ENCODE assay signal across 8 cellular contexts in genomic region chr11:108009497-108010360, GRCh38. TPM values are rescaled to one million over a fixed set of nuclear protein-coding genes. Genes with fewer than 3 reads are reported as not detected.
DNase-seq lines count a peak whose midpoint lies in the region; ATAC-seq and TF ChIP-seq lines count a peak whose summit lies in the region.

No MANE protein-coding gene starts in this region.

- peak overlapping the region; percentile 82 for H3K4me2 ChIP-seq in KMS-11

- no peaks in the 10 kb centered on the region for H3K27me3 Mint-ChIP-seq in CD14-positive monocyte (ENCODE audit: low read depth in 3 of 3)

- H3K4me1 Mint-ChIP-seq in CD14-positive monocyte, result peaks cover 13% of the 10 kb centered on the region

- peak overlapping the region; percentile 100 for H3K9ac ChIP-seq in KMS-11

- peaks cover 14% of the 10 kb centered on the region for H3K4me1 ChIP-seq in KMS-11 (ENCODE audit: low read depth, poor library complexity, severe bottlenecking)

- H3K9me3 Mint-ChIP-seq in CD14-positive monocyte, result no peaks in the 10 kb centered on the region

- ATAC-seq in GM19438 (IDR thresholded peaks at IDR 0.05; ENCODE audit: low read depth, unreplicated experiment), result peak; percentile 7

- intact Hi-C loops in CD14-positive monocyte (cut with micrococcal nuclease), result loop anchor here (10.0 kb wide), 1 partner anchor 85 kb away; the partner anchor contains the start of gene RAB39A (in 2 of the 2)

- peak overlapping the region; percentile 94 to 97 for H3K4me3 Mint-ChIP-seq in CD14-positive monocyte

- TF ChIP-seq CTCF in CD14-positive monocyte (IDR thresholded peaks at IDR 0.05) (no peak), KMS-11 (conservative IDR thresholded peaks at IDR 0.05; ENCODE audit: low read depth, low read length) (no peak)

- peaks cover 3% of the 10 kb centered on the region in 2 donors for H3K36me3 Mint-ChIP-seq in CD14-positive monocyte

- no peaks in the 10 kb centered on the region for H3K27me3 ChIP-seq in KMS-11 (ENCODE audit: insufficient read depth, low read depth)

- H3K27ac ChIP-seq in KMS-11, result peak overlapping the region; percentile 93
- peak overlapping the region; percentile 92 to 100 (median 99) for H3K27ac ChIP-seq in skin epidermis

- H4K20me1 ChIP-seq in KMS-11 (ENCODE audit: insufficient read depth), result no peaks in the 10 kb centered on the region

- H2AFZ ChIP-seq in KMS-11 (ENCODE audit: low read depth), result peak overlapping the region; percentile 72

- H3K36me3 ChIP-seq in KMS-11 (ENCODE audit: insufficient read depth), result no peaks in the 10 kb centered on the region

- H3K4me3 ChIP-seq in KMS-11 (IDR thresholded peaks at IDR 0.05; ENCODE audit: insufficient read depth, low read depth, low read length) (no peak overlapping the region), skin epidermis (peak overlapping the region; percentile 79 to 97 (median 90))

- no peak for DNase-seq in CD14-positive monocyte (ENCODE audit: low spot score)
- DNase-seq in astrocyte of the hippocampus (ENCODE audit: low read depth, low spot score), result peak; percentile 6
- DNase-seq in iPS-NIHi7 (ENCODE audit: extremely low spot score), result peak; percentile 27
- DNase-seq in NCI-H2081 treated with DMSO at 0.1 percent for 48 hours (lab: John Stamatoyannopoulos, UW), result no peak
- DNase-seq in NCI-H2196 (lab: John Stamatoyannopoulos, UW; ENCODE audit: unreplicated experiment), result no peak

- peak overlapping the region; percentile 96 to 99 (median 98) for H3K27ac Mint-ChIP-seq in CD14-positive monocyte

- H3K79me2 ChIP-seq in KMS-11 (ENCODE audit: insufficient read depth, low read depth), result peaks cover 57% of the 10 kb centered on the region; the same call in 1 of the 2 replicates

RNA-seq across cellular contexts. Expression of gene CUL5, which starts 1.0 kb away (rescaled TPM):
- polyA plus RNA-seq in CD14-positive monocyte, result 10 to 100 TPM; 24.7 to 36.7 TPM

Comparison
In these comparisons a context has a peak if more than half of its experiments do, and no peak if none do; other contexts are left out.
1. DNase-seq: peak in astrocyte of the hippocampus (single experiment) and iPS-NIHi7 (single experiment); none in CD14-positive monocyte (single experiment), NCI-H2081 treated with DMSO at 0.1 percent for 48 hours (single experiment) and NCI-H2196 (single experiment).